8 cellular contexts compared by ENCODE assay signal in the genomic region with DNA sequence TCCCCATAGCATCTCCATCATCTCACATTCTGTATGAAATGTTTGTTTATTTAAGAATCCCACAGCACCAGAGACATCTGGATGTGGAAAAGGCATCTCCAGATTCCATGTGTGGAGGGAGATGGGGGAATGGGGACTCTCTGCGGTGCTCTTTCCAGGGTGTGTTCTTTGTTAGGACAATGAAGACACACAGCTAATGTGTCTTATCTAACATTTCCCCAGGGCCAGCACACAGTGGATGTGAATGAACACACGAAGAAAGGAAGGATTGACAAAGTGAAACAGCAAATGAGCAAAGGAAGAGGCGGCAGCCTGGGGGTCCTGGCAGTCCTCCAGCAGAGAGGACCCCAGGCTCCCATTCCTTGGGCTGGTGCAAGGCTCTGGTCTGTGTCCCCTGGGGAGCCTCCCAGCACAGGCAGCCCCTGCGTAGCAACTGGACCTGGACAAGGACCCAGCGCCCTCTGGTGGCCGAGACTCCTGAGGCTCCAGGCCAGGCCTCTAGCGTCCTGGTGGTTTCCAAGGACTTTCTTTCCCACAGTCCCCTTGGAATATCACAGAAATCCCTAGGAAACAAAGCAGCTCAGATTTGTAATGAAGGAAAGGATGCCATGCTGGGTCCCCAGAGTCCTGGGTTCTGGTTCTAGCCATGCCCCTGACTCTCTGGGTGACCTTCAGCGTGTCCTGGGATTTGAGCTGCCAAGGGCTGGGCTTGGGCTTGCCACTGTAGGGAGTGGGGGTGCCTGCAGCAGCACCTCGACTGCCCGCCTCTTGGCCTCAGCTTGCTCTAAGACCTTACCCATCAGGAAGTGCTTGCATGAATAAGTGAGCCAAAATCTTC. TPM values are rescaled to one million over a fixed set of nuclear protein-coding genes. Genes with fewer than 3 reads are reported as not detected.
DNase-seq lines count a peak whose midpoint lies in the region; ATAC-seq and TF ChIP-seq lines count a peak whose summit lies in the region.

No MANE protein-coding gene starts in this region.

- CTCF ChIA-PET in CD8-positive, alpha-beta T cell (lab: Charles Lee): interaction anchor here (0.6 to 10.9 kb wide), 50 partner anchors 8 to 429 kb away, joined by 3 to 202 read pairs (median 5); a partner anchor contains a TSS
- CTCF ChIA-PET in activated CD8-positive, alpha-beta T cell treated with anti-CD3 and anti-CD28 coated beads for 36 hours (lab: Charles Lee): interaction anchor here (0.6 to 6.0 kb wide), 46 partner anchors 8 to 387 kb away, joined by 3 to 65 read pairs (median 5); a partner anchor contains a TSS

- H3K9ac ChIP-seq in mesenchymal stem cell (ENCODE audit: low read length): peak overlapping the region; percentile 55

- H3K4me3 Mint-ChIP-seq in CD8-positive, alpha-beta T cell: no peak overlapping the region
- H3K4me3 Mint-ChIP-seq in activated CD8-positive, alpha-beta T cell treated with anti-CD3 and anti-CD28 coated beads for 36 hours: no peak overlapping the region

- TF ChIP-seq CTCF in CD8-positive, alpha-beta T cell (IDR thresholded peaks at IDR 0.05): peak; percentile 93
- peak; percentile 97 for TF ChIP-seq CTCF in activated CD8-positive, alpha-beta T cell treated with anti-CD3 and anti-CD28 coated beads for 36 hours (IDR thresholded peaks at IDR 0.05)
- TF ChIP-seq CTCF in dorsolateral prefrontal cortex (IDR thresholded peaks at IDR 0.05 in 54 of 56, conservative IDR thresholded peaks at IDR 0.05 in 2 of 56; ENCODE audit: low read depth in 1 of 56, partially characterized antibody in 56 of 56): peak; percentile 75 to 99 (median 95)

- H3K4me3 ChIP-seq in CD8-positive, alpha-beta T cell (ENCODE audit: low read depth, low read length): no peak overlapping the region
- peak overlapping the region in 4 of 59 donors; percentile 4 to 17 (median 10) for H3K4me3 ChIP-seq in dorsolateral prefrontal cortex
- no peak overlapping the region for H3K4me3 ChIP-seq in mesenchymal stem cell (ENCODE audit: insufficient read depth in 1 of 2, low read depth in 1 of 2, low read length in 2 of 2)

- peak overlapping the region; percentile 18 to 76 for H2BK12ac ChIP-seq in mesenchymal stem cell (ENCODE audit: low read length in 2 of 2)

- H3K4me2 ChIP-seq in mesenchymal stem cell (ENCODE audit: low read length, poor library complexity, severe bottlenecking): no peak overlapping the region

- H2AFZ ChIP-seq in mesenchymal stem cell (ENCODE audit: low read depth, low read length): peak overlapping the region; percentile 65

- no peak overlapping the region for H2BK5ac ChIP-seq in mesenchymal stem cell (ENCODE audit: low read depth, low read length, poor library complexity, severe bottlenecking)

- peaks cover 19% of the 10 kb centered on the region for H3K4me1 Mint-ChIP-seq in CD8-positive, alpha-beta T cell (ENCODE audit: low read depth)
- peaks cover 15% of the 10 kb centered on the region for H3K4me1 Mint-ChIP-seq in activated CD8-positive, alpha-beta T cell treated with anti-CD3 and anti-CD28 coated beads for 36 hours (ENCODE audit: low read depth)

- H3K27me3 ChIP-seq in CD8-positive, alpha-beta T cell (ENCODE audit: insufficient read depth, low read length): no peaks in the 10 kb centered on the region
- H3K27me3 ChIP-seq in dorsolateral prefrontal cortex: peaks cover 0 to 10% (median 0%) of the 10 kb centered on the region in 45 donors
- no peaks in the 10 kb centered on the region for H3K27me3 ChIP-seq in mesenchymal stem cell (ENCODE audit: control insufficient read depth in 1 of 2, insufficient read depth in 1 of 2, low read length in 2 of 2)

- H4K8ac ChIP-seq in mesenchymal stem cell (ENCODE audit: low read length): peak overlapping the region; percentile 36

- H3K9me3 Mint-ChIP-seq in CD8-positive, alpha-beta T cell: no peaks in the 10 kb centered on the region
- H3K9me3 Mint-ChIP-seq in activated CD8-positive, alpha-beta T cell treated with anti-CD3 and anti-CD28 coated beads for 36 hours: no peaks in the 10 kb centered on the region

- intact Hi-C loops in CD8-positive, alpha-beta T cell (cut with DNase I, micrococcal nuclease): loop anchor here (1.0 to 2.0 kb wide), 5 partner anchors 46 to 386 kb away; no protein-coding TSS in a partner anchor
- intact Hi-C loops in activated CD8-positive, alpha-beta T cell treated with anti-CD3 and anti-CD28 coated beads for 36 hours (cut with micrococcal nuclease): no loop called here
- intact Hi-C loops in dorsolateral prefrontal cortex (cut with DNase I): loop anchor here (1.0 to 10.0 kb wide), 4 partner anchors 44 to 186 kb away; a partner anchor contains a TSS

- H2BK120ac ChIP-seq in mesenchymal stem cell (ENCODE audit: low read depth, low read length): no peak overlapping the region

- 31% methylated on average over 10 of the region's 10 CpGs for WGBS in mesenchymal stem cell

- ATAC-seq in CD8-positive, alpha-beta T cell: peak; percentile 38
- peak; percentile 30 for ATAC-seq in HG02678 (IDR thresholded peaks at IDR 0.05; ENCODE audit: unreplicated experiment)
- peak; percentile 18 for ATAC-seq in activated CD8-positive, alpha-beta T cell treated with anti-CD3 and anti-CD28 coated beads for 36 hours
- ATAC-seq in HG03442 (IDR thresholded peaks at IDR 0.05; ENCODE audit: unreplicated experiment): no peak

- no peak overlapping the region for H2BK15ac ChIP-seq in mesenchymal stem cell (ENCODE audit: low read depth, poor library complexity, severe bottlenecking)

- H3K4ac ChIP-seq in mesenchymal stem cell (ENCODE audit: low read depth in 1 of 2, low read length in 2 of 2): peak overlapping the region in 1 of 2 experiments; percentile 63

- no peaks in the 10 kb centered on the region for H3K9me3 ChIP-seq in CD8-positive, alpha-beta T cell (ENCODE audit: low read length)
- no peaks in the 10 kb centered on the region for H3K9me3 ChIP-seq in mesenchymal stem cell (ENCODE audit: control insufficient read depth, low read length)

- peaks cover 20% of the 10 kb centered on the region for H3K4me1 ChIP-seq in CD8-positive, alpha-beta T cell (ENCODE audit: insufficient read depth, low read length)
- H3K4me1 ChIP-seq in mesenchymal stem cell (ENCODE audit: control insufficient read depth, insufficient read depth, low read depth, low read length): peaks cover 20% of the 10 kb centered on the region

- H2AK5ac ChIP-seq in mesenchymal stem cell (ENCODE audit: low read length, severe bottlenecking): no peak overlapping the region

- H3K23ac ChIP-seq in mesenchymal stem cell (ENCODE audit: low read length in 2 of 2): no peak overlapping the region

- H4K91ac ChIP-seq in mesenchymal stem cell (ENCODE audit: low read length): no peak overlapping the region

- peak overlapping the region in 1 of 2 experiments; percentile 41 for H3K18ac ChIP-seq in mesenchymal stem cell (ENCODE audit: low read depth in 1 of 2, low read length in 2 of 2)

- DNase-seq in CD8-positive, alpha-beta T cell: peak; percentile 68 to 94 (median 84)
- DNase-seq in NCI-H748 treated with DMSO at 0.1 percent for 48 hours (lab: John Stamatoyannopoulos, UW) (peak; percentile 76), dorsolateral prefrontal cortex (peak; percentile 90 to 94 (median 92)), mesenchymal stem cell (peak; percentile 88)
- DNase-seq in activated CD8-positive, alpha-beta T cell treated with anti-CD3 and anti-CD28 coated beads for 36 hours: peak; percentile 93
- DNase-seq in stimulated activated CD8-positive, alpha-beta memory T cell treated with anti-CD3 and anti-CD28 coated beads, Interleukin-15, amount 100 ng/mL, for 24 hours (ENCODE audit: low read depth): peak; percentile 83

- H3K14ac ChIP-seq in mesenchymal stem cell (ENCODE audit: low read length in 2 of 2): no peak overlapping the region

- no peak overlapping the region for H3K27ac ChIP-seq in CD8-positive, alpha-beta T cell (ENCODE audit: low read depth, low read length)
- H3K27ac ChIP-seq in dorsolateral prefrontal cortex (peak overlapping the region in 31 of 59 donors; percentile 5 to 72 (median 35)), mesenchymal stem cell (ENCODE audit: low read length, poor library complexity, severe bottlenecking) (peak overlapping the region; percentile 22)

- H3K27ac Mint-ChIP-seq in CD8-positive, alpha-beta T cell: no peak overlapping the region
- H3K27ac Mint-ChIP-seq in activated CD8-positive, alpha-beta T cell treated with anti-CD3 and anti-CD28 coated beads for 36 hours: no peak overlapping the region

- no peaks in the 10 kb centered on the region for H3K36me3 ChIP-seq in CD8-positive, alpha-beta T cell (ENCODE audit: insufficient read depth, low read length)
- H3K36me3 ChIP-seq in mesenchymal stem cell (ENCODE audit: control insufficient read depth in 1 of 2, insufficient read depth in 2 of 2, low read depth in 1 of 2, low read length in 2 of 2): peaks cover 4 to 30% of the 10 kb centered on the region in 2 experiments

- H3K27me3 Mint-ChIP-seq in CD8-positive, alpha-beta T cell (ENCODE audit: low read depth): no peaks in the 10 kb centered on the region
- peaks cover 11% of the 10 kb centered on the region for H3K27me3 Mint-ChIP-seq in activated CD8-positive, alpha-beta T cell treated with anti-CD3 and anti-CD28 coated beads for 36 hours

- H3K79me1 ChIP-seq in mesenchymal stem cell (replicated peaks; ENCODE audit: low read length, poor library complexity, severe bottlenecking): peaks cover 7% of the 10 kb centered on the region

- POLR2A ChIA-PET in CD8-positive, alpha-beta T cell (lab: Charles Lee): interaction anchor here (0.6 to 1.1 kb wide), 2 partner anchors 40 to 45 kb away, joined by 3 to 8 read pairs; no protein-coding TSS in a partner anchor
- POLR2A ChIA-PET in activated CD8-positive, alpha-beta T cell treated with anti-CD3 and anti-CD28 coated beads for 36 hours (lab: Charles Lee): interaction anchor here (0.9 to 1.5 kb wide), 8 partner anchors 9 to 169 kb away, joined by 3 to 7 read pairs (median 3); no protein-coding TSS in a partner anchor

- no peaks in the 10 kb centered on the region for H3K36me3 Mint-ChIP-seq in CD8-positive, alpha-beta T cell
- H3K36me3 Mint-ChIP-seq in activated CD8-positive, alpha-beta T cell treated with anti-CD3 and anti-CD28 coated beads for 36 hours (ENCODE audit: low read depth): no peaks in the 10 kb centered on the region

RNA-seq across cellular contexts. Expression of a gene that starts 3.5 kb away (rescaled TPM):
- total RNA-seq in CD8-positive, alpha-beta T cell: 1 to 10 TPM; 6.6 to 7.1 TPM
- 10 to 100 TPM; 68.4 to 73.0 TPM for total RNA-seq in activated CD8-positive, alpha-beta T cell treated with anti-CD3 and anti-CD28 coated beads for 36 hours
- 10 to 100 TPM; 12.0 to 88.0 (median 35.5) TPM for total RNA-seq in dorsolateral prefrontal cortex
- 221 TPM for polyA plus RNA-seq in mesenchymal stem cell (2013, experiment 1 of 2)
- polyA plus RNA-seq in mesenchymal stem cell (2013, experiment 2 of 2): 213 TPM

RNA-seq across cellular contexts. Expression of a gene that starts 8.7 kb away (rescaled TPM):
- total RNA-seq in CD8-positive, alpha-beta T cell: 1 to 10 TPM; 1.1 to 1.2 TPM
- 1 to 10 TPM; 7.4 to 8.0 TPM for total RNA-seq in activated CD8-positive, alpha-beta T cell treated with anti-CD3 and anti-CD28 coated beads for 36 hours
- total RNA-seq in dorsolateral prefrontal cortex: 10 to 100 TPM in 81 of 120 experiments, 1 to 10 TPM in 39; 4.4 to 26.7 (median 11.1) TPM
- 1.3 TPM for polyA plus RNA-seq in mesenchymal stem cell (2013, experiment 1 of 2)
- 1.4 TPM for polyA plus RNA-seq in mesenchymal stem cell (2013, experiment 2 of 2)

RNA-seq across cellular contexts. Expression of a gene that starts 15.9 kb away (rescaled TPM):
- total RNA-seq in CD8-positive, alpha-beta T cell: 10 to 100 TPM; 66.8 to 71.0 TPM
- total RNA-seq in activated CD8-positive, alpha-beta T cell treated with anti-CD3 and anti-CD28 coated beads for 36 hours: 100 to 1,000 TPM; 226 to 228 TPM
- 100 to 1,000 TPM in 41 of 120 experiments, 10 to 100 TPM in 79; 59.7 to 128 (median 92.7) TPM for total RNA-seq in dorsolateral prefrontal cortex
- 45.5 TPM for polyA plus RNA-seq in mesenchymal stem cell (2013, experiment 1 of 2)
- 41.7 TPM for polyA plus RNA-seq in mesenchymal stem cell (2013, experiment 2 of 2)

RNA-seq across cellular contexts. Expression of a gene that starts 27.5 kb away (rescaled TPM):
- total RNA-seq in CD8-positive, alpha-beta T cell: 10 to 100 TPM; 16.2 to 19.9 TPM
- total RNA-seq in activated CD8-positive, alpha-beta T cell treated with anti-CD3 and anti-CD28 coated beads for 36 hours: 100 to 1,000 TPM; 101 to 105 TPM
- 100 to 1,000 TPM in 63 of 120 experiments, 10 to 100 TPM in 57; 46.8 to 130 (median 101) TPM for total RNA-seq in dorsolateral prefrontal cortex
- 149 TPM for polyA plus RNA-seq in mesenchymal stem cell (2013, experiment 1 of 2)
- polyA plus RNA-seq in mesenchymal stem cell (2013, experiment 2 of 2): 150 TPM

RNA-seq across cellular contexts. Expression of a gene that starts 53.5 kb away (rescaled TPM):
- 100 to 1,000 TPM; 136 to 141 TPM for total RNA-seq in CD8-positive, alpha-beta T cell
- total RNA-seq in activated CD8-positive, alpha-beta T cell treated with anti-CD3 and anti-CD28 coated beads for 36 hours: 10 to 100 TPM; 71.4 to 76.7 TPM
- total RNA-seq in dorsolateral prefrontal cortex: 100 to 1,000 TPM in 113 of 120 experiments, 10 to 100 TPM in 7; 91.8 to 259 (median 127) TPM
- 23.6 TPM for polyA plus RNA-seq in mesenchymal stem cell (2013, experiment 1 of 2)
- 21.0 TPM for polyA plus RNA-seq in mesenchymal stem cell (2013, experiment 2 of 2)
